In genomic region chr9:19048966-19049871, GRCh38 we compare ENCODE assay signal across 8 cellular contexts.
DNase-seq lines count a peak whose midpoint lies in the region; ATAC-seq lines count a peak whose summit lies in the region.

RRAGA (plus strand) TSS chr9:19049427; CDS start chr9:19049660, 233 bp downstream.

- H3K9me3 ChIP-seq in effector memory CD4-positive, alpha-beta T cell (ENCODE audit: control insufficient read depth, low read length), result no peaks in the 10 kb centered on the region

- no peaks in the 10 kb centered on the region for H3K36me3 ChIP-seq in effector memory CD4-positive, alpha-beta T cell (ENCODE audit: control insufficient read depth, insufficient read depth, low read length)

- DNase-seq in COLO829 (ENCODE audit: low spot score) (peak; percentile 81), HS-5 (ENCODE audit: low read depth) (peak; percentile 67), NK-92 (lab: John Stamatoyannopoulos, UW; ENCODE audit: unreplicated experiment) (peak; percentile 54), medulla oblongata (ENCODE audit: extremely low spot score) (peak; percentile 96)
- peak; percentile 86 to 89 for DNase-seq in activated CD8-positive, alpha-beta memory T cell treated with anti-CD3 and anti-CD28 coated beads for 1 hour (ENCODE audit: extremely low read depth in 1 of 2, low read depth in 1 of 2)
- peak; percentile 92 to 93 (median 92) for DNase-seq in effector memory CD4-positive, alpha-beta T cell
- DNase-seq in stimulated activated CD8-positive, alpha-beta memory T cell treated with anti-CD3 and anti-CD28 coated beads, Interleukin-12 subunit alpha, Interleukin-12 subunit beta, amount 100 ng/mL, for 1 hour (ENCODE audit: low read depth), result peak; percentile 86

- peak within 1 kb of the TSS; percentile 88 for H3K27ac ChIP-seq in effector memory CD4-positive, alpha-beta T cell (ENCODE audit: insufficient read depth, low read length, poor library complexity, severe bottlenecking)

- peak; percentile 88 for ATAC-seq in GM19468 (IDR thresholded peaks at IDR 0.05; ENCODE audit: extremely low read depth, unreplicated experiment)

- peak within 1 kb of the TSS; percentile 84 for H3K4me3 ChIP-seq in effector memory CD4-positive, alpha-beta T cell (ENCODE audit: insufficient read depth, low read depth, low read length, poor library complexity, severe bottlenecking)

- H3K27me3 ChIP-seq in effector memory CD4-positive, alpha-beta T cell (replicated peaks; ENCODE audit: control insufficient read depth, insufficient read depth, low read length, poor library complexity, severe bottlenecking), result no peaks in the 10 kb centered on the region

- peaks cover 13% of the 10 kb centered on the region for H3K4me1 ChIP-seq in effector memory CD4-positive, alpha-beta T cell (ENCODE audit: control insufficient read depth, insufficient read depth, low read length, poor library complexity, severe bottlenecking)

Comparison
In these comparisons a context has a peak if more than half of its experiments do, and no peak if none do; other contexts are left out.
1. Peak in every context shown above with its lines: DNase-seq, ATAC-seq, H3K4me3 ChIP-seq and H3K27ac ChIP-seq.